In the genomic region with DNA sequence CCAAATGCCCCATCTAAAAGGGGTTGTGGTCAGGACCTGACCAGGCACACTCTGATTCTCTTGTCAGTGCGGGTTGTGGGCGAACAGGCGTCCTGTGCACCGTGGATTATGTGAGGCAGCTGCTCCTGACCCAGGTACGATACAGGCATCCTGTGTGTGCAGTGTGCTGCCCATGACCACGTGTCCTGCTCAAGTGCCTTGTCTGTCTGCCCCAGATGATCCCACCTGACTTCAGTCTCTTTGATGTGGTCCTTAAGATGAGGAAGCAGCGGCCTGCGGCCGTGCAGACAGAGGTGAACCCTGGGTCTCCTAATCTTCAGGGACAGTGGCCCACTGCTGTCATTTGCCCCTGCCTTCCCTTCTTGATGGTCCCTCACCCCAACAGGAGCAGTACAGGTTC, we compare ENCODE assay signal across 8 cellular contexts. TPM values are rescaled to one million over a fixed set of nuclear protein-coding genes. Genes with fewer than 3 reads are reported as not detected.
DNase-seq lines count a peak whose midpoint lies in the region; ATAC-seq and TF ChIP-seq lines count a peak whose summit lies in the region.
"Had no signal": no experiment of that assay in that cellular context is flagged by ENCODE, and none has a peak within 500 bp of the region (broad histone marks: within the 10 kb centered on the region; RNA-seq: fewer than 3 reads in every experiment).

No MANE protein-coding gene starts in this region.

- H3K4me3 ChIP-seq in breast epithelium: no peak overlapping the region

- no peak overlapping the region for H2BK5ac ChIP-seq in H9 (ENCODE audit: insufficient read length, low read length)

- TF ChIP-seq CTCF in H9 (conservative IDR thresholded peaks at IDR 0.05): no peak
- TF ChIP-seq CTCF in breast epithelium (IDR thresholded peaks at IDR 0.05): no peak

- H3K4me3 Mint-ChIP-seq in H9: peak overlapping the region; percentile 7 to 84; a peak in 3 of 5 replicates

- DNase-seq in H9 (no peak), T-helper 22 cell (ENCODE audit: low read depth) (peak; percentile 29), breast epithelium (ENCODE audit: low spot score in 2 of 2) (no peak), NCI-H774 (lab: John Stamatoyannopoulos, UW) (no peak)
- DNase-seq in central memory CD4-positive, alpha-beta T cell: peak; percentile 58
- DNase-seq in stimulated activated CD8-positive, alpha-beta memory T cell treated with anti-CD3 and anti-CD28 coated beads, Interleukin-4, amount 100 ng/mL, for 48 hours: peak; percentile 51
- DNase-seq: NCI-H2107 had no signal

- H2AFZ ChIP-seq in H9 (ENCODE audit: low read length): no peak overlapping the region

- intact Hi-C loops in breast epithelium (cut with DNase I; ENCODE audit: low total_unique reads): no loop called here

- H3K4me1 ChIP-seq in H9 (ENCODE audit: insufficient read depth, low read length) (no peaks in the 10 kb centered on the region; the same call in 1 of the 2 replicates), breast epithelium (peaks cover 0 to 7% of the 10 kb centered on the region in 2 donors)

- peak overlapping the region in 1 of 3 experiments; percentile 62; a peak in 1 of 7 replicates for H3K27ac Mint-ChIP-seq in H9

- no peak overlapping the region for H3K4me2 ChIP-seq in H9 (ENCODE audit: insufficient read depth, insufficient read length, low read length)

- no peak overlapping the region for H2BK20ac ChIP-seq in H9 (ENCODE audit: low read depth, low read length, poor library complexity, severe bottlenecking)

- peaks cover 8 to 22% (median 12%) of the 10 kb centered on the region in 3 experiments for H3K36me3 Mint-ChIP-seq in H9 (ENCODE audit: insufficient read depth in 1 of 3, low read depth in 3 of 3)

- H4K8ac ChIP-seq in H9 (replicated peaks; ENCODE audit: insufficient read length, low read depth, low read length): no peak overlapping the region

- no peaks in the 10 kb centered on the region; a peak in 1 of 5 replicates for H3K9me3 Mint-ChIP-seq in H9

- H3K27me3 ChIP-seq in H9 (ENCODE audit: insufficient read depth, low read length) (no peaks in the 10 kb centered on the region), breast epithelium (no peaks in the 10 kb centered on the region)

- H3K9me3 ChIP-seq in H9 (ENCODE audit: control insufficient read depth, low read depth, low read length) (no peaks in the 10 kb centered on the region), breast epithelium (no peaks in the 10 kb centered on the region)

- no peak overlapping the region for H3K56ac ChIP-seq in H9 (ENCODE audit: insufficient read length, low read depth, low read length)

- no peaks in the 10 kb centered on the region for H3K79me2 ChIP-seq in H9 (ENCODE audit: insufficient read depth, low read length)

- no peak overlapping the region for H2AK5ac ChIP-seq in H9 (ENCODE audit: insufficient read length, low read length)

- no peak overlapping the region for H2BK12ac ChIP-seq in H9 (ENCODE audit: insufficient read length, low read depth, low read length)

- H3K23me2 ChIP-seq in H9 (ENCODE audit: insufficient read length, low read depth, low read length, poor library complexity, severe bottlenecking): peaks cover 8% of the 10 kb centered on the region

- TF ChIP-seq POLR2A in breast epithelium (IDR thresholded peaks at IDR 0.05): no peak

- no peak overlapping the region for H3K9ac ChIP-seq in H9 (ENCODE audit: extremely low read depth, insufficient read length, low read length)

- H3K27me3 Mint-ChIP-seq in H9 (ENCODE audit: low read depth): peaks cover 10% of the 10 kb centered on the region

- H3K79me1 ChIP-seq in H9 (ENCODE audit: insufficient read depth, low read depth, low read length, poor library complexity, severe bottlenecking): no peaks in the 10 kb centered on the region

- no peak for ATAC-seq in HG02852 (IDR thresholded peaks at IDR 0.05; ENCODE audit: unreplicated experiment)

- no CpG with 5 or more reads among the region's 9 CpGs for WGBS in H9 (ENCODE audit: extremely low coverage, insufficient read length, low lambda C conversion rate)

- H3T11ph ChIP-seq in H9 (ENCODE audit: low read length): no peak overlapping the region

- H4K5ac ChIP-seq in H9 (ENCODE audit: insufficient read length, low read depth, low read length): no peak overlapping the region

- no peak overlapping the region for H3K27ac ChIP-seq in H9 (ENCODE audit: insufficient read length, low read depth, low read length)
- no peak overlapping the region for H3K27ac ChIP-seq in breast epithelium

- H2BK120ac ChIP-seq in H9 (ENCODE audit: low read depth, low read length, poor library complexity, severe bottlenecking): no peak overlapping the region

- H3K18ac ChIP-seq in H9 (ENCODE audit: insufficient read length, low read depth, low read length): no peak overlapping the region

- H3K14ac ChIP-seq in H9 (ENCODE audit: insufficient read depth, low read length): no peak overlapping the region

- H4K91ac ChIP-seq in H9 (ENCODE audit: insufficient read length, low read depth, low read length): no peak overlapping the region

- no peak overlapping the region for H3K4ac ChIP-seq in H9 (ENCODE audit: low read depth, low read length)

- H2BK15ac ChIP-seq in H9 (ENCODE audit: low read depth, low read length): no peak overlapping the region

- peaks cover 30 to 35% of the 10 kb centered on the region in 2 experiments for H3K4me1 Mint-ChIP-seq in H9

- no peaks in the 10 kb centered on the region for H3K36me3 ChIP-seq in breast epithelium

- H3K23ac ChIP-seq in H9 (ENCODE audit: insufficient read length, low read depth, low read length): no peak overlapping the region

- H4K20me1 ChIP-seq in H9 (ENCODE audit: control insufficient read depth, insufficient read depth, insufficient read length): no peaks in the 10 kb centered on the region

RNA-seq across cellular contexts. Expression of a gene that starts 14.6 kb away (rescaled TPM):
- total RNA-seq in H9 (2021) (13.0 and 16.3 TPM in 2 replicates), breast epithelium (10 to 100 TPM; 50.8 to 77.1 (median 54.3) TPM)

RNA-seq across cellular contexts. Expression of a gene that starts 27.8 kb away (rescaled TPM):
- total RNA-seq in H9 (2021) (92.9 and 101 TPM in 2 replicates), breast epithelium (100 to 1,000 TPM in 2 of 3 donors, 10 to 100 TPM in 1; 94.7 to 114 (median 113) TPM)

Comparison
In these comparisons a context has a peak if more than half of its experiments do, and no peak if none do; other contexts are left out.
1. DNase-seq: peak in T-helper 22 cell (single experiment), central memory CD4-positive, alpha-beta T cell (single experiment) and stimulated activated CD8-positive, alpha-beta memory T cell treated with anti-CD3 and anti-CD28 coated beads, Interleukin-4, amount 100 ng/mL, for 48 hours (single experiment); none in H9 (single experiment), breast epithelium (0 of 2) and NCI-H774 (single experiment).